Comparison of ENCODE assay signal across 2 cellular contexts in the genomic region with DNA sequence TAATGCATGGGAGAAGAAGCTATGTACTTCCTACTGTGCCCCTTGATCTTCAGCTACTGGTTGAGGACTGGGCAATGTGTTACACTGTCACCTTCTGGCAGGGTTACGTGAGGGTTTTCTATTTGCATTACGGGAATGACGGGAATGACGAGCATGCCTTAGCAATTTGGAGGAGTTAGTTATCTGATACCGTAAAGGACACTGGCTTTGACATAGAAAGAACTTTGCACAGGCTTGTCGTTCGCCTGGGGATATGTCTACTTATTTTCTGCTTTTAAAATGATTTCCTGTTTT.
TF ChIP-seq lines count a peak whose summit lies in the region.

No MANE protein-coding gene starts in this region.

TF ChIP-seq in H1, 55 proteins besides CTCF, POLR2A, EP300 and RAD21:
- TF ChIP-seq CBX5 (IDR thresholded peaks at IDR 0.05; ENCODE audit: low read depth, low read length) (no peak), JUN (IDR thresholded peaks at IDR 0.05; ENCODE audit: low read depth, low read length) (no peak), CHD1 (IDR thresholded peaks at IDR 0.05; ENCODE audit: low read depth, low read length) (no peak), TEAD4 (IDR thresholded peaks at IDR 0.05; ENCODE audit: low read depth, low read length) (peak; percentile 90), SAP30 (IDR thresholded peaks at IDR 0.05; ENCODE audit: insufficient read depth, insufficient replicate concordance, low read length) (no peak), CREB1 (IDR thresholded peaks at IDR 0.05) (0 out of 2 replicates have a peak, but pooled peaks have one; percentile 34)
- TF ChIP-seq, protein P1, sequence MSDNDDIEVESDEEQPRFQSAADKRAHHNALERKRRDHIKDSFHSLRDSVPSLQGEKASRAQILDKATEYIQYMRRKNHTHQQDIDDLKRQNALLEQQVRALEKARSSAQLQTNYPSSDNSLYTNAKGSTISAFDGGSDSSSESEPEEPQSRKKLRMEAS (IDR thresholded peaks at IDR 0.05), result peak; percentile 46; the same call in 1 of the 2 replicates

TF ChIP-seq in HepG2, 621 proteins besides CTCF, POLR2A, EP300 and RAD21 (continues in another document):
- TF ChIP-seq RCOR2 (CRISPR knock-in tag; IDR thresholded peaks at IDR 0.05) (no peak), ZBTB1 (CRISPR knock-in tag; IDR thresholded peaks at IDR 0.05; ENCODE audit: borderline replicate concordance) (no peak), NFYC (CRISPR knock-in tag; IDR thresholded peaks at IDR 0.05) (no peak), BCL6 (CRISPR knock-in tag; IDR thresholded peaks at IDR 0.05) (peak; percentile 64), TARDBP (CRISPR knock-in tag; IDR thresholded peaks at IDR 0.05) (no peak), CENPT (CRISPR knock-in tag; IDR thresholded peaks at IDR 0.05; ENCODE audit: low read depth) (no peak), BHLHE40 (IDR thresholded peaks at IDR 0.05; ENCODE audit: low read length) (no peak), ZNF660 (CRISPR knock-in tag; IDR thresholded peaks at IDR 0.05; ENCODE audit: borderline replicate concordance, low read depth) (no peak), ZNF230 (CRISPR knock-in tag; IDR thresholded peaks at IDR 0.05) (no peak), XBP1 (CRISPR knock-in tag; IDR thresholded peaks at IDR 0.05) (no peak), ZNF761 (CRISPR knock-in tag; conservative IDR thresholded peaks at IDR 0.05) (no peak), SNAI1 (CRISPR knock-in tag; IDR thresholded peaks at IDR 0.05; ENCODE audit: borderline replicate concordance) (no peak), GTF3A (CRISPR knock-in tag; conservative IDR thresholded peaks at IDR 0.05) (no peak), ZNF44 (CRISPR knock-in tag; IDR thresholded peaks at IDR 0.05) (no peak), HDAC2 (CRISPR knock-in tag; IDR thresholded peaks at IDR 0.05) (peak; percentile 19; the same call in 1 of the 2 replicates), ZSCAN12 (CRISPR knock-in tag; IDR thresholded peaks at IDR 0.05) (no peak), ZNF816 (CRISPR knock-in tag; IDR thresholded peaks at IDR 0.05; ENCODE audit: borderline replicate concordance) (no peak), NFRKB (IDR thresholded peaks at IDR 0.05) (no peak), SALL2 (CRISPR knock-in tag; IDR thresholded peaks at IDR 0.05) (no peak), TEAD3 (CRISPR knock-in tag; optimal IDR thresholded peaks at IDR 0.05; ENCODE audit: borderline replicate concordance) (peak; percentile 84), DNMT1 (CRISPR knock-in tag; IDR thresholded peaks at IDR 0.05) (no peak), CBX1 (IDR thresholded peaks at IDR 0.05; ENCODE audit: low read depth) (no peak), SAP130 (CRISPR knock-in tag; IDR thresholded peaks at IDR 0.05; ENCODE audit: low read depth) (peak; percentile 49), ZBTB21 (CRISPR knock-in tag; IDR thresholded peaks at IDR 0.05) (peak; percentile 60; the same call in 1 of the 2 replicates), FOXA1 (IDR thresholded peaks at IDR 0.05) (no peak), FOXA1 (CRISPR knock-in tag; IDR thresholded peaks at IDR 0.05) (no peak), TCF7L2 (IDR thresholded peaks at IDR 0.05; ENCODE audit: low read depth, low read length) (no peak), ZSCAN22 (CRISPR knock-in tag; IDR thresholded peaks at IDR 0.05) (no peak), ZNF619 (CRISPR knock-in tag; IDR thresholded peaks at IDR 0.05) (no peak), ZNF343 (CRISPR knock-in tag; IDR thresholded peaks at IDR 0.05) (no peak), NRL (CRISPR knock-in tag; IDR thresholded peaks at IDR 0.05; ENCODE audit: borderline replicate concordance) (no peak), SP1 (IDR thresholded peaks at IDR 0.05) (no peak), SP1 (CRISPR knock-in tag; IDR thresholded peaks at IDR 0.05) (no peak), GATAD2A (CRISPR knock-in tag; IDR thresholded peaks at IDR 0.05) (peak; percentile 44; the same call in 1 of the 2 replicates), ZNF772 (CRISPR knock-in tag; IDR thresholded peaks at IDR 0.05) (no peak), KLF15 (CRISPR knock-in tag; IDR thresholded peaks at IDR 0.05; ENCODE audit: borderline replicate concordance) (no peak), JUN (CRISPR knock-in tag; IDR thresholded peaks at IDR 0.05) (no peak), MIER2 (CRISPR knock-in tag; IDR thresholded peaks at IDR 0.05) (0 out of 2 replicates have a peak, but pooled peaks have one; percentile 32), ZNF30 (CRISPR knock-in tag; IDR thresholded peaks at IDR 0.05) (no peak), ZNF552 (CRISPR knock-in tag; IDR thresholded peaks at IDR 0.05; ENCODE audit: borderline replicate concordance) (no peak), MIXL1 (CRISPR knock-in tag; IDR thresholded peaks at IDR 0.05) (no peak), FOXA3 (CRISPR knock-in tag; IDR thresholded peaks at IDR 0.05) (peak; percentile 31; the same call in 1 of the 2 replicates), SALL1 (CRISPR knock-in tag; IDR thresholded peaks at IDR 0.05) (0 out of 2 replicates have a peak, but pooled peaks have one; percentile 20), NR2F6 (IDR thresholded peaks at IDR 0.05) (no peak), NR2F6 (CRISPR knock-in tag; IDR thresholded peaks at IDR 0.05) (no peak)
- TF ChIP-seq, protein P2, sequence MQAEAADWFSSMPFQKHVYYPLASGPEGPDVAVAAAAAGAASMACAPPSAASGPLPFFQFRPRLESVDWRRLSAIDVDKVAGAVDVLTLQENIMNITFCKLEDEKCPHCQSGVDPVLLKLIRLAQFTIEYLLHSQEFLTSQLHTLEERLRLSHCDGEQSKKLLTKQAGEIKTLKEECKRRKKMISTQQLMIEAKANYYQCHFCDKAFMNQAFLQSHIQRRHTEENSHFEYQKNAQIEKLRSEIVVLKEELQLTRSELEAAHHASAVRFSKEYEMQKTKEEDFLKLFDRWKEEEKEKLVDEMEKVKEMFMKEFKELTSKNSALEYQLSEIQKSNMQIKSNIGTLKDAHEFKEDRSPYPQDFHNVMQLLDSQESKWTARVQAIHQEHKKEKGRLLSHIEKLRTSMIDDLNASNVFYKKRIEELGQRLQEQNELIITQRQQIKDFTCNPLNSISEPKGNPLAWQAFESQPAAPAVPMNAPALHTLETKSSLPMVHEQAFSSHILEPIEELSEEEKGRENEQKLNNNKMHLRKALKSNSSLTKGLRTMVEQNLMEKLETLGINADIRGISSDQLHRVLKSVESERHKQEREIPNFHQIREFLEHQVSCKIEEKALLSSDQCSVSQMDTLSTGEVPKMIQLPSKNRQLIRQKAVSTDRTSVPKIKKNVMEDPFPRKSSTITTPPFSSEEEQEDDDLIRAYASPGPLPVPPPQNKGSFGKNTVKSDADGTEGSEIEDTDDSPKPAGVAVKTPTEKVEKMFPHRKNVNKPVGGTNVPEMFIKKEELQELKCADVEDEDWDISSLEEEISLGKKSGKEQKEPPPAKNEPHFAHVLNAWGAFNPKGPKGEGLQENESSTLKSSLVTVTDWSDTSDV (CRISPR knock-in tag; IDR thresholded peaks at IDR 0.05), result no peak
- TF ChIP-seq, protein P3, sequence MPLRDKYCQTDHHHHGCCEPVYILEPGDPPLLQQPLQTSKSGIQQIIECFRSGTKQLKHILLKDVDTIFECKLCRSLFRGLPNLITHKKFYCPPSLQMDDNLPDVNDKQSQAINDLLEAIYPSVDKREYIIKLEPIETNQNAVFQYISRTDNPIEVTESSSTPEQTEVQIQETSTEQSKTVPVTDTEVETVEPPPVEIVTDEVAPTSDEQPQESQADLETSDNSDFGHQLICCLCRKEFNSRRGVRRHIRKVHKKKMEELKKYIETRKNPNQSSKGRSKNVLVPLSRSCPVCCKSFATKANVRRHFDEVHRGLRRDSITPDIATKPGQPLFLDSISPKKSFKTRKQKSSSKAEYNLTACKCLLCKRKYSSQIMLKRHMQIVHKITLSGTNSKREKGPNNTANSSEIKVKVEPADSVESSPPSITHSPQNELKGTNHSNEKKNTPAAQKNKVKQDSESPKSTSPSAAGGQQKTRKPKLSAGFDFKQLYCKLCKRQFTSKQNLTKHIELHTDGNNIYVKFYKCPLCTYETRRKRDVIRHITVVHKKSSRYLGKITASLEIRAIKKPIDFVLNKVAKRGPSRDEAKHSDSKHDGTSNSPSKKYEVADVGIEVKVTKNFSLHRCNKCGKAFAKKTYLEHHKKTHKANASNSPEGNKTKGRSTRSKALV (CRISPR knock-in tag; IDR thresholded peaks at IDR 0.05), result no peak
- TF ChIP-seq, protein P4, sequence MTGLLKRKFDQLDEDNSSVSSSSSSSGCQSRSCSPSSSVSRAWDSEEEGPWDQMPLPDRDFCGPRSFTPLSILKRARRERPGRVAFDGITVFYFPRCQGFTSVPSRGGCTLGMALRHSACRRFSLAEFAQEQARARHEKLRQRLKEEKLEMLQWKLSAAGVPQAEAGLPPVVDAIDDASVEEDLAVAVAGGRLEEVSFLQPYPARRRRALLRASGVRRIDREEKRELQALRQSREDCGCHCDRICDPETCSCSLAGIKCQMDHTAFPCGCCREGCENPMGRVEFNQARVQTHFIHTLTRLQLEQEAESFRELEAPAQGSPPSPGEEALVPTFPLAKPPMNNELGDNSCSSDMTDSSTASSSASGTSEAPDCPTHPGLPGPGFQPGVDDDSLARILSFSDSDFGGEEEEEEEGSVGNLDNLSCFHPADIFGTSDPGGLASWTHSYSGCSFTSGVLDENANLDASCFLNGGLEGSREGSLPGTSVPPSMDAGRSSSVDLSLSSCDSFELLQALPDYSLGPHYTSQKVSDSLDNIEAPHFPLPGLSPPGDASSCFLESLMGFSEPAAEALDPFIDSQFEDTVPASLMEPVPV (CRISPR knock-in tag; IDR thresholded peaks at IDR 0.05), result no peak
- TF ChIP-seq, protein P5, sequence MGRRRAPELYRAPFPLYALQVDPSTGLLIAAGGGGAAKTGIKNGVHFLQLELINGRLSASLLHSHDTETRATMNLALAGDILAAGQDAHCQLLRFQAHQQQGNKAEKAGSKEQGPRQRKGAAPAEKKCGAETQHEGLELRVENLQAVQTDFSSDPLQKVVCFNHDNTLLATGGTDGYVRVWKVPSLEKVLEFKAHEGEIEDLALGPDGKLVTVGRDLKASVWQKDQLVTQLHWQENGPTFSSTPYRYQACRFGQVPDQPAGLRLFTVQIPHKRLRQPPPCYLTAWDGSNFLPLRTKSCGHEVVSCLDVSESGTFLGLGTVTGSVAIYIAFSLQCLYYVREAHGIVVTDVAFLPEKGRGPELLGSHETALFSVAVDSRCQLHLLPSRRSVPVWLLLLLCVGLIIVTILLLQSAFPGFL (CRISPR knock-in tag; IDR thresholded peaks at IDR 0.05), result no peak
- TF ChIP-seq, protein P6, sequence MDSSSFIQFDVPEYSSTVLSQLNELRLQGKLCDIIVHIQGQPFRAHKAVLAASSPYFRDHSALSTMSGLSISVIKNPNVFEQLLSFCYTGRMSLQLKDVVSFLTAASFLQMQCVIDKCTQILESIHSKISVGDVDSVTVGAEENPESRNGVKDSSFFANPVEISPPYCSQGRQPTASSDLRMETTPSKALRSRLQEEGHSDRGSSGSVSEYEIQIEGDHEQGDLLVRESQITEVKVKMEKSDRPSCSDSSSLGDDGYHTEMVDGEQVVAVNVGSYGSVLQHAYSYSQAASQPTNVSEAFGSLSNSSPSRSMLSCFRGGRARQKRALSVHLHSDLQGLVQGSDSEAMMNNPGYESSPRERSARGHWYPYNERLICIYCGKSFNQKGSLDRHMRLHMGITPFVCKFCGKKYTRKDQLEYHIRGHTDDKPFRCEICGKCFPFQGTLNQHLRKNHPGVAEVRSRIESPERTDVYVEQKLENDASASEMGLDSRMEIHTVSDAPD (CRISPR knock-in tag; IDR thresholded peaks at IDR 0.05), result no peak
- TF ChIP-seq, protein P1 (IDR thresholded peaks at IDR 0.05), result peak; percentile 29; the same call in 1 of the 2 replicates
- TF ChIP-seq, protein P7, sequence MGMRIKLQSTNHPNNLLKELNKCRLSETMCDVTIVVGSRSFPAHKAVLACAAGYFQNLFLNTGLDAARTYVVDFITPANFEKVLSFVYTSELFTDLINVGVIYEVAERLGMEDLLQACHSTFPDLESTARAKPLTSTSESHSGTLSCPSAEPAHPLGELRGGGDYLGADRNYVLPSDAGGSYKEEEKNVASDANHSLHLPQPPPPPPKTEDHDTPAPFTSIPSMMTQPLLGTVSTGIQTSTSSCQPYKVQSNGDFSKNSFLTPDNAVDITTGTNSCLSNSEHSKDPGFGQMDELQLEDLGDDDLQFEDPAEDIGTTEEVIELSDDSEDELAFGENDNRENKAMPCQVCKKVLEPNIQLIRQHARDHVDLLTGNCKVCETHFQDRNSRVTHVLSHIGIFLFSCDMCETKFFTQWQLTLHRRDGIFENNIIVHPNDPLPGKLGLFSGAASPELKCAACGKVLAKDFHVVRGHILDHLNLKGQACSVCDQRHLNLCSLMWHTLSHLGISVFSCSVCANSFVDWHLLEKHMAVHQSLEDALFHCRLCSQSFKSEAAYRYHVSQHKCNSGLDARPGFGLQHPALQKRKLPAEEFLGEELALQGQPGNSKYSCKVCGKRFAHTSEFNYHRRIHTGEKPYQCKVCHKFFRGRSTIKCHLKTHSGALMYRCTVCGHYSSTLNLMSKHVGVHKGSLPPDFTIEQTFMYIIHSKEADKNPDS (CRISPR knock-in tag; IDR thresholded peaks at IDR 0.05), result no peak
- TF ChIP-seq, protein P8, sequence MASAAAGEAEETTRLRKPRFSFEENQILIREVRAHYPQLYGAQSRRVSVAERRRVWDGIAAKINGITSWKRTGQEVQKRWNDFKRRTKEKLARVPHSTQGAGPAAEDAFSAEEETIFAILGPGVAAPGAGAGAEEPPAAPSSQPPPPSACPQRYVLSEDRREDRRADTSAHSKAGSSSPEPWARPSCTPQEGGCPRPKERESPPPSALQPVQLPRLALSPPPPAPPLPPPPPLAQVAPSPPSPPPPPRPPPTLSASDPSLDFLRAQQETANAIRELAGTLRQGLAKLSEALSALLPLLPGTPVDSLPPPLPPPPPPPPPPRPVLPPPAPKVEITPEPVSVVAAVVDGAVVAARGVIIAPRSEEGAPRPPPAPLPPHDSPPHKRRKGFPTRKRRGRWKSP (CRISPR knock-in tag; IDR thresholded peaks at IDR 0.05), result 0 out of 2 replicates have a peak, but pooled peaks have one; percentile 54
- TF ChIP-seq, protein P9, sequence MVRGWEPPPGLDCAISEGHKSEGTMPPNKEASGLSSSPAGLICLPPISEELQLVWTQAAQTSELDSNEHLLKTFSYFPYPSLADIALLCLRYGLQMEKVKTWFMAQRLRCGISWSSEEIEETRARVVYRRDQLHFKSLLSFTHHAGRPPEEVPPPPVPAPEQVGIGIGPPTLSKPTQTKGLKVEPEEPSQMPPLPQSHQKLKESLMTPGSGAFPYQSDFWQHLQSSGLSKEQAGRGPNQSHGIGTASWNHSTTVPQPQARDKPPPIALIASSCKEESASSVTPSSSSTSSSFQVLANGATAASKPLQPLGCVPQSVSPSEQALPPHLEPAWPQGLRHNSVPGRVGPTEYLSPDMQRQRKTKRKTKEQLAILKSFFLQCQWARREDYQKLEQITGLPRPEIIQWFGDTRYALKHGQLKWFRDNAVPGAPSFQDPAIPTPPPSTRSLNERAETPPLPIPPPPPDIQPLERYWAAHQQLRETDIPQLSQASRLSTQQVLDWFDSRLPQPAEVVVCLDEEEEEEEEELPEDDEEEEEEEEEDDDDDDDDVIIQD (CRISPR knock-in tag; IDR thresholded peaks at IDR 0.05; ENCODE audit: low read depth), result 0 out of 2 replicates have a peak, but pooled peaks have one; percentile 16
- TF ChIP-seq, protein P10, sequence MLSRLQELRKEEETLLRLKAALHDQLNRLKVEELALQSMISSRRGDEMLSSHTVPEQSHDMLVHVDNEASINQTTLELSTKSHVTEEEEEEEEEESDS (CRISPR knock-in tag; IDR thresholded peaks at IDR 0.05; ENCODE audit: borderline replicate concordance), result no peak
